Comparison of ENCODE assay signal across 14 cellular contexts in the genomic region with DNA sequence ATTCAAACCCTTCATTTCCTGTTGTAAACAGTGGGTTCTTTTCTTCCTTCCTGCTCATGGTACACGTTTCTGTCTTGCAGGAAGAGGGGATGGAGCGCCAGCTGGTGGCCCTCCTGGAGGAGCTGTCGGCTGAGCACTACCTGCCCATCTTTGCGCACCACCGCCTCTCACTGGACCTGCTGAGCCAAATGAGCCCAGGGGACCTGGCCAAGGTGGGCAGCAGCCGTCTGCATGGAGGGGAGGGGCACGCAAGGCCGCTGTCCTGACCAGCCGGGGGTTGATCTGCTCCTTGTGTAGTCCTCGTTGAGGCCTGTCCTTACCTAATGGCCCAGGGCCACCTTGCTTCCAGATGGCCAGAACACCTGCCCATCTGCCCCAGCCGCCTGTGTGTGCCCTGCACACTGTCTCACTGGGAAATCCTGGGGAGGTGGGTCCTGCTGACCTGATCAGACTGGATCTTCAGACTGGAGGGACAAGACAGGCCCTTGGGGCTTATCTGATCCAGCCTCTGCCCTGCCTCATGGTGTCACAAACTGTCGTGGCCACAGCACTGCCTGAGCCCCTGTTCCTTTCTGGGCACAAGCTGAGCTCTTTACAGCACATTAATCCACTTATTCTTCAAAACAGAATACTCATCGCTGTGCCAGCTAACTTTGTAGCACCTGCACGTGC. TPM values are rescaled to one million over a fixed set of nuclear protein-coding genes. Genes with fewer than 3 reads are reported as not detected.
DNase-seq lines count a peak whose midpoint lies in the region; ATAC-seq and TF ChIP-seq lines count a peak whose summit lies in the region.
"Had no signal": no experiment of that assay in that cellular context is flagged by ENCODE, and none has a peak within 500 bp of the region (broad histone marks: within the 10 kb centered on the region; RNA-seq: fewer than 3 reads in every experiment).

No MANE protein-coding gene starts in this region.

- no peak overlapping the region for H3K4me3 ChIP-seq in skeletal muscle satellite cell (ENCODE audit: low read length)
- H3K4me3 ChIP-seq in left lung: no peak overlapping the region
- H3K4me3 ChIP-seq: spleen had no signal

- intact Hi-C loops in dendritic cell treated with granulocyte-macrophage colony-stimulating factor and Interleukin-4, amounts not matched to agents 40 ng/mL and 50 ng/mL, for 4 days (cut with micrococcal nuclease): no loop called here
- intact Hi-C loops in left lung (cut with DNase I): no loop called here

- H3K4me1 ChIP-seq in skeletal muscle satellite cell (ENCODE audit: control insufficient read depth, insufficient read depth, low read length) (peaks cover 33% of the 10 kb centered on the region), left lung (peaks cover 6 to 14% of the 10 kb centered on the region in 2 donors)
- H3K4me1 ChIP-seq: foreskin keratinocyte had no signal

- H3K4me2 ChIP-seq in skeletal muscle satellite cell (ENCODE audit: low read length): no peak overlapping the region

- TF ChIP-seq CTCF in left lung (IDR thresholded peaks at IDR 0.05): no peak

- H3K36me3 Mint-ChIP-seq in dendritic cell treated with granulocyte-macrophage colony-stimulating factor and Interleukin-4, amounts not matched to agents 40 ng/mL and 50 ng/mL, for 4 days (ENCODE audit: low read depth): peaks cover 100% of the 10 kb centered on the region

- ATAC-seq in left lung: no peak
- no peak for ATAC-seq in GM19023 (IDR thresholded peaks at IDR 0.05; ENCODE audit: unreplicated experiment)
- ATAC-seq in GM18517 (IDR thresholded peaks at IDR 0.05; ENCODE audit: unreplicated experiment): no peak

- H3K36me3 ChIP-seq in skeletal muscle satellite cell (ENCODE audit: insufficient read depth, low read length): peaks cover 60% of the 10 kb centered on the region
- peaks cover 0 to 97% of the 10 kb centered on the region in 2 donors for H3K36me3 ChIP-seq in left lung

- H3K9me3 Mint-ChIP-seq in dendritic cell treated with granulocyte-macrophage colony-stimulating factor and Interleukin-4, amounts not matched to agents 40 ng/mL and 50 ng/mL, for 4 days: no peaks in the 10 kb centered on the region
- H3K9me3 Mint-ChIP-seq: activated naive CD4-positive, alpha-beta T cell treated with anti-CD3 and anti-CD28 coated beads, Interleukin-2, amount 50 U/mL, for 24 hours had no signal

- H3K4me3 Mint-ChIP-seq in dendritic cell treated with granulocyte-macrophage colony-stimulating factor and Interleukin-4, amounts not matched to agents 40 ng/mL and 50 ng/mL, for 4 days: no peak overlapping the region
- H3K4me3 Mint-ChIP-seq: activated naive CD4-positive, alpha-beta T cell treated with anti-CD3 and anti-CD28 coated beads, Interleukin-2, amount 50 U/mL, for 24 hours had no signal

- peak; percentile 50 for DNase-seq in DMS 273 (lab: John Stamatoyannopoulos, UW; ENCODE audit: unreplicated experiment)
- DNase-seq in DMS 273 treated with DMSO at 0.1 percent for 48 hours (lab: John Stamatoyannopoulos, UW): no peak
- DNase-seq in NCI-H524 treated with DMSO at 0.1 percent for 48 hours (lab: John Stamatoyannopoulos, UW): peak; percentile 61
- DNase-seq in left lung: no peak
- DNase-seq: Kasumi-1, NCI-H2081 treated with DMSO at 0.1 percent for 48 hours, spleen had no signal

- peak overlapping the region; percentile 26 for H3K9ac ChIP-seq in skeletal muscle satellite cell (ENCODE audit: low read depth, low read length)

- peak overlapping the region in 1 of 2 donors; percentile 35 for H3K27ac ChIP-seq in left lung
- H3K27ac ChIP-seq: 22Rv1, foreskin keratinocyte had no signal

- peak overlapping the region; percentile 16 for H3K27ac Mint-ChIP-seq in dendritic cell treated with granulocyte-macrophage colony-stimulating factor and Interleukin-4, amounts not matched to agents 40 ng/mL and 50 ng/mL, for 4 days
- H3K27ac Mint-ChIP-seq: activated naive CD4-positive, alpha-beta T cell treated with anti-CD3 and anti-CD28 coated beads, Interleukin-2, amount 50 U/mL, for 24 hours had no signal

- H3K27me3 ChIP-seq in skeletal muscle satellite cell (ENCODE audit: control insufficient read depth, insufficient read depth, low read length) (no peaks in the 10 kb centered on the region), left lung (no peaks in the 10 kb centered on the region)
- H3K27me3 ChIP-seq: foreskin keratinocyte, spleen had no signal

- H3K9me3 ChIP-seq in skeletal muscle satellite cell (replicated peaks; ENCODE audit: low read length) (no peaks in the 10 kb centered on the region), left lung (no peaks in the 10 kb centered on the region)
- H3K9me3 ChIP-seq: spleen had no signal

- no peaks in the 10 kb centered on the region for H3K27me3 Mint-ChIP-seq in dendritic cell treated with granulocyte-macrophage colony-stimulating factor and Interleukin-4, amounts not matched to agents 40 ng/mL and 50 ng/mL, for 4 days
- H3K27me3 Mint-ChIP-seq: activated naive CD4-positive, alpha-beta T cell treated with anti-CD3 and anti-CD28 coated beads, Interleukin-2, amount 50 U/mL, for 24 hours had no signal

- H3K4me1 Mint-ChIP-seq in dendritic cell treated with granulocyte-macrophage colony-stimulating factor and Interleukin-4, amounts not matched to agents 40 ng/mL and 50 ng/mL, for 4 days (ENCODE audit: low read depth): peaks cover 6% of the 10 kb centered on the region
- H3K4me1 Mint-ChIP-seq: activated naive CD4-positive, alpha-beta T cell treated with anti-CD3 and anti-CD28 coated beads, Interleukin-2, amount 50 U/mL, for 24 hours had no signal

RNA-seq across cellular contexts. Expression of a gene that starts 44.7 kb away (rescaled TPM):
- 9.9 and 14.4 TPM in 2 replicates for total RNA-seq in skeletal muscle satellite cell (2012; rRNA removed)
- 10 to 100 TPM; 16.4 to 24.4 TPM for total RNA-seq in left lung

RNA-seq across cellular contexts. Expression of a gene that starts 44.8 kb away (rescaled TPM):
- total RNA-seq in skeletal muscle satellite cell (2012; rRNA removed): 1,517 and 2,392 TPM in 2 replicates
- 1,000 to 10,000 TPM in 1 of 2 donors, 100 to 1,000 TPM in 1; 902 to 1,036 TPM for total RNA-seq in left lung

Comparison
In these comparisons a context has a peak if more than half of its experiments do, and no peak if none do; other contexts are left out.
1. DNase-seq: peak in DMS 273 (single experiment) and NCI-H524 treated with DMSO at 0.1 percent for 48 hours (single experiment); none in DMS 273 treated with DMSO at 0.1 percent for 48 hours (single experiment) and left lung (0 of 2).